10 cellular contexts compared by ENCODE assay signal in genomic region chr1:12162459-12163137, GRCh38. TPM values are rescaled to one million over a fixed set of nuclear protein-coding genes. Genes with fewer than 3 reads are reported as not detected.
A peak's percentile ranks its signal among the peaks of the same experiment; 100 is the strongest.
DNase-seq lines count a peak whose midpoint lies in the region; ATAC-seq and TF ChIP-seq lines count a peak whose summit lies in the region.
"Had no signal": no experiment of that assay in that cellular context is flagged by ENCODE, and none has a peak within 500 bp of the region (broad histone marks: within the 10 kb centered on the region; RNA-seq: fewer than 3 reads in every experiment).

No MANE protein-coding gene starts in this region.

- H3K9me3 Mint-ChIP-seq in CD4-positive, alpha-beta T cell = no peaks in the 10 kb centered on the region
- no peaks in the 10 kb centered on the region for H3K9me3 Mint-ChIP-seq in dendritic cell treated with granulocyte-macrophage colony-stimulating factor and Interleukin-4, amounts not matched to agents 40 ng/mL and 50 ng/mL, for 4 days

- H4K20me1 ChIP-seq in MM.1S (ENCODE audit: insufficient read depth, low read length) = no peaks in the 10 kb centered on the region

- WGBS in sigmoid colon, 2 donors = 90 to 93% methylated on average over 11 of the region's 11 CpGs

- peak overlapping the region; percentile 70 for H3K4me2 ChIP-seq in MM.1S (ENCODE audit: low read depth, low read length)

- H3K27ac Mint-ChIP-seq in CD4-positive, alpha-beta T cell = peak overlapping the region; percentile 83
- H3K27ac Mint-ChIP-seq in dendritic cell treated with granulocyte-macrophage colony-stimulating factor and Interleukin-4, amounts not matched to agents 40 ng/mL and 50 ng/mL, for 4 days = peak overlapping the region; percentile 93

- no peak for TF ChIP-seq EP300 in sigmoid colon (IDR thresholded peaks at IDR 0.05)

- H3K36me3 Mint-ChIP-seq in CD4-positive, alpha-beta T cell (ENCODE audit: low read depth) = peaks cover 9% of the 10 kb centered on the region
- H3K36me3 Mint-ChIP-seq in dendritic cell treated with granulocyte-macrophage colony-stimulating factor and Interleukin-4, amounts not matched to agents 40 ng/mL and 50 ng/mL, for 4 days (ENCODE audit: low read depth) = peaks cover 4% of the 10 kb centered on the region

- H3F3A ChIP-seq in MM.1S (ENCODE audit: insufficient read depth, low read length) = peaks cover 12% of the 10 kb centered on the region

- H3K4me1 ChIP-seq in MM.1S (ENCODE audit: low read length) = peaks cover 32% of the 10 kb centered on the region
- peaks cover 0 to 35% (median 22%) of the 10 kb centered on the region in 4 donors for H3K4me1 ChIP-seq in sigmoid colon

- POLR2A ChIA-PET in CD4-positive, alpha-beta T cell (lab: Charles Lee) = interaction anchor here (0.7 to 5.5 kb wide), 10 partner anchors 9 to 254 kb away, joined by 3 to 62 read pairs (median 5); no protein-coding TSS in a partner anchor
- POLR2A ChIA-PET in GM10248 (lab: Yijun Ruan, JAX) = interaction anchor here (0.6 to 2.3 kb wide), 4 partner anchors 10 to 254 kb away, joined by 3 to 5 read pairs (median 4); no protein-coding TSS in a partner anchor

- peak overlapping the region; percentile 59 for H3K4me3 Mint-ChIP-seq in CD4-positive, alpha-beta T cell
- no peak overlapping the region for H3K4me3 Mint-ChIP-seq in dendritic cell treated with granulocyte-macrophage colony-stimulating factor and Interleukin-4, amounts not matched to agents 40 ng/mL and 50 ng/mL, for 4 days

- H3K4me3 ChIP-seq in MM.1S (ENCODE audit: low read length) = no peak overlapping the region; the same call in 1 of the 2 replicates
- no peak overlapping the region for H3K4me3 ChIP-seq in sigmoid colon
- H3K4me3 ChIP-seq: dorsolateral prefrontal cortex had no signal

- peak overlapping the region; percentile 42 for H3K9ac ChIP-seq in MM.1S (ENCODE audit: low read length)

- H3K27me3 Mint-ChIP-seq in CD4-positive, alpha-beta T cell = no peaks in the 10 kb centered on the region
- no peaks in the 10 kb centered on the region for H3K27me3 Mint-ChIP-seq in dendritic cell treated with granulocyte-macrophage colony-stimulating factor and Interleukin-4, amounts not matched to agents 40 ng/mL and 50 ng/mL, for 4 days

- H3K27me3 ChIP-seq in CD4-positive, alpha-beta T cell (ENCODE audit: control insufficient read depth, insufficient read depth, low read length) = no peaks in the 10 kb centered on the region
- H3K27me3 ChIP-seq in MM.1S (replicated peaks; ENCODE audit: insufficient read depth, low read length) (no peaks in the 10 kb centered on the region), sigmoid colon (peaks cover 0 to 14% (median 0%) of the 10 kb centered on the region in 3 donors)

- no peak for DNase-seq in CD4-positive, alpha-beta T cell
- DNase-seq in MM.1S = no peak
- DNase-seq in sigmoid colon = no peak
- DNase-seq in NCI-H2227 (lab: John Stamatoyannopoulos, UW; ENCODE audit: unreplicated experiment) = no peak
- no peak for DNase-seq in GM10248 (ENCODE audit: extremely low spot score)
- DNase-seq: glutamatergic neuron, NCI-H1436 treated with DMSO at 0.1 percent for 48 hours had no signal

- no peak overlapping the region for H3K27ac ChIP-seq in CD4-positive, alpha-beta T cell (ENCODE audit: low read depth, low read length)
- H3K27ac ChIP-seq in MM.1S (ENCODE audit: low read length) (peak overlapping the region; percentile 93), sigmoid colon (peak overlapping the region; percentile 24 to 70 (median 47))

- no peak for TF ChIP-seq CTCF in CD4-positive, alpha-beta T cell (IDR thresholded peaks at IDR 0.05)
- no peak for TF ChIP-seq CTCF in MM.1S (IDR thresholded peaks at IDR 0.05; ENCODE audit: low read length)
- TF ChIP-seq CTCF in sigmoid colon (IDR thresholded peaks at IDR 0.05) = no peak
- no peak for TF ChIP-seq CTCF in GM10248 (IDR thresholded peaks at IDR 0.05; ENCODE audit: control extremely low read depth, extremely low read depth, low read depth, missing control alignments)

- no peak for TF ChIP-seq POLR2A in sigmoid colon (IDR thresholded peaks at IDR 0.05)

- H3K4me1 Mint-ChIP-seq in CD4-positive, alpha-beta T cell (ENCODE audit: low read depth) = peaks cover 64% of the 10 kb centered on the region
- peaks cover 88% of the 10 kb centered on the region for H3K4me1 Mint-ChIP-seq in dendritic cell treated with granulocyte-macrophage colony-stimulating factor and Interleukin-4, amounts not matched to agents 40 ng/mL and 50 ng/mL, for 4 days (ENCODE audit: low read depth)

- H3K36me3 ChIP-seq in MM.1S (replicated peaks; ENCODE audit: insufficient read depth, low read length) (no peaks in the 10 kb centered on the region), sigmoid colon (no peaks in the 10 kb centered on the region)

- ATAC-seq in CD4-positive, alpha-beta T cell (ENCODE audit: poor library complexity) = no peak
- ATAC-seq in GM18870 (IDR thresholded peaks at IDR 0.05; ENCODE audit: unreplicated experiment) = no peak

- intact Hi-C loops in CD4-positive, alpha-beta T cell (cut with DNase I, micrococcal nuclease) = no loop called here
- intact Hi-C loops in dendritic cell treated with granulocyte-macrophage colony-stimulating factor and Interleukin-4, amounts not matched to agents 40 ng/mL and 50 ng/mL, for 4 days (cut with micrococcal nuclease) = no loop called here
- intact Hi-C loops in sigmoid colon (cut with DNase I) = loop anchor here (5.0 kb wide), 1 partner anchor 35 kb away; no protein-coding TSS in a partner anchor

- CTCF ChIA-PET in CD4-positive, alpha-beta T cell (lab: Charles Lee) = interaction anchor here (1.2 to 2.9 kb wide), 2 partner anchors 15 to 38 kb away, joined by 8 to 16 read pairs; no protein-coding TSS in a partner anchor
- CTCF ChIA-PET in GM10248 (lab: Yijun Ruan, JAX) = interaction anchor here (1.0 to 2.9 kb wide), 11 partner anchors 10 to 84 kb away, joined by 3 to 14 read pairs (median 4); partner anchors contain the start of gene VPS13D

- H3K9me2 ChIP-seq in MM.1S (replicated peaks; ENCODE audit: insufficient read depth, low read length) = no peaks in the 10 kb centered on the region

- peak overlapping the region; percentile 71 for H2AFZ ChIP-seq in MM.1S (ENCODE audit: low read length)

- peaks cover 6% of the 10 kb centered on the region for H3K79me2 ChIP-seq in MM.1S (ENCODE audit: low read length)

- no peaks in the 10 kb centered on the region for H3K9me3 ChIP-seq in CD4-positive, alpha-beta T cell (ENCODE audit: control insufficient read depth, low read length)
- H3K9me3 ChIP-seq in MM.1S (replicated peaks; ENCODE audit: insufficient read depth, low read length) (no peaks in the 10 kb centered on the region), sigmoid colon (no peaks in the 10 kb centered on the region)

RNA-seq across cellular contexts. Expression of gene TNFRSF1B, which starts 4.2 kb away (rescaled TPM):
- total RNA-seq in CD4-positive, alpha-beta T cell = 10 to 100 TPM; 61.9 to 62.6 TPM
- 10 to 100 TPM; 15.5 to 19.7 (median 18.9) TPM for total RNA-seq in sigmoid colon
- polyA plus RNA-seq in sigmoid colon = 10 to 100 TPM in 2 of 3 donors, 1 to 10 TPM in 1; 4.2 to 37.2 (median 16.2) TPM
